1 cellular context compared by ENCODE assay signal in genomic region chr5:172223901-172224873, GRCh38.
TF ChIP-seq lines count a peak whose summit lies in the region.

No MANE protein-coding gene starts in this region.

TF ChIP-seq in HepG2, 621 proteins besides CTCF, POLR2A, EP300 and RAD21:
- no peak for TF ChIP-seq ZNF556 (CRISPR knock-in tag; IDR thresholded peaks at IDR 0.05; ENCODE audit: borderline replicate concordance)
- no peak for TF ChIP-seq KLF6 (CRISPR knock-in tag; IDR thresholded peaks at IDR 0.05)
- no peak for TF ChIP-seq ZEB1 (IDR thresholded peaks at IDR 0.05; ENCODE audit: insufficient replicate concordance, low read depth)
- TF ChIP-seq HNRNPK (IDR thresholded peaks at IDR 0.05; ENCODE audit: low read depth, low read length, poor library complexity, severe bottlenecking) = no peak
- TF ChIP-seq THYN1 (CRISPR knock-in tag; IDR thresholded peaks at IDR 0.05; ENCODE audit: borderline replicate concordance, low read depth) = no peak
- TF ChIP-seq SRSF1 (optimal IDR thresholded peaks at IDR 0.05; ENCODE audit: low read depth, low read length) = no peak
- TF ChIP-seq ZNF232 (CRISPR knock-in tag; IDR thresholded peaks at IDR 0.05; ENCODE audit: borderline replicate concordance) = no peak
